ENCODE assay signal across 21 cellular contexts in genomic region chr9:94610181-94610591, GRCh38. TPM values are rescaled to one million over a fixed set of nuclear protein-coding genes. Genes with fewer than 3 reads are reported as not detected.
DNase-seq lines count a peak whose midpoint lies in the region; TF ChIP-seq lines count a peak whose summit lies in the region.
"Had no signal": no experiment of that assay in that cellular context is flagged by ENCODE, and none has a peak within 500 bp of the region (broad histone marks: within the 10 kb centered on the region; RNA-seq: fewer than 3 reads in every experiment).

No MANE protein-coding gene starts in this region.

- H3K36me3 Mint-ChIP-seq in glutamatergic neuron (ENCODE audit: unreplicated experiment) (no peaks in the 10 kb centered on the region), Calu3 (ENCODE audit: insufficient read depth, unreplicated experiment) (no peaks in the 10 kb centered on the region)
- H3K36me3 Mint-ChIP-seq: CD8-positive, alpha-beta memory T cell had no signal

- H3K27me3 ChIP-seq in Karpas-422 (ENCODE audit: low read length) (no peaks in the 10 kb centered on the region), smooth muscle cell (ENCODE audit: low read depth) (no peaks in the 10 kb centered on the region), breast epithelium (no peaks in the 10 kb centered on the region), mesenchymal stem cell (ENCODE audit: control insufficient read depth in 1 of 2, insufficient read depth in 1 of 2, low read length in 2 of 2) (peaks cover 39 to 40% of the 10 kb centered on the region in 2 experiments)

- TF ChIP-seq POLR2A in breast epithelium (IDR thresholded peaks at IDR 0.05) = no peak

- no peaks in the 10 kb centered on the region for H3K4me1 ChIP-seq in Karpas-422 (ENCODE audit: low read length)
- peaks cover 19% of the 10 kb centered on the region for H3K4me1 ChIP-seq in smooth muscle cell (ENCODE audit: low read depth)
- no peaks in the 10 kb centered on the region for H3K4me1 ChIP-seq in breast epithelium
- peaks cover 2% of the 10 kb centered on the region for H3K4me1 ChIP-seq in mesenchymal stem cell (ENCODE audit: control insufficient read depth, insufficient read depth, low read depth, low read length)

- H3K9me3 ChIP-seq in Karpas-422 (ENCODE audit: low read length) (no peaks in the 10 kb centered on the region), smooth muscle cell (replicated peaks; ENCODE audit: low read depth) (no peaks in the 10 kb centered on the region), breast epithelium (no peaks in the 10 kb centered on the region), mesenchymal stem cell (ENCODE audit: control insufficient read depth, low read length) (no peaks in the 10 kb centered on the region)

- H3K9ac ChIP-seq in Karpas-422 (ENCODE audit: low read length) (no peak overlapping the region), smooth muscle cell (ENCODE audit: low read depth) (no peak overlapping the region), mesenchymal stem cell (ENCODE audit: low read length) (no peak overlapping the region)

- no peak overlapping the region for H2BK5ac ChIP-seq in mesenchymal stem cell (ENCODE audit: low read depth, low read length, poor library complexity, severe bottlenecking)

- H3K9me2 ChIP-seq in Karpas-422 (replicated peaks; ENCODE audit: insufficient read depth, low read length) = no peaks in the 10 kb centered on the region

- H3K79me1 ChIP-seq in mesenchymal stem cell (replicated peaks; ENCODE audit: low read length, poor library complexity, severe bottlenecking) = no peaks in the 10 kb centered on the region

- no peaks in the 10 kb centered on the region for H3K79me2 ChIP-seq in Karpas-422 (ENCODE audit: low read length)
- no peaks in the 10 kb centered on the region for H3K79me2 ChIP-seq in smooth muscle cell (ENCODE audit: low read depth)

- H3K18ac ChIP-seq in mesenchymal stem cell (ENCODE audit: low read depth in 1 of 2, low read length in 2 of 2) = no peak overlapping the region

- no peak overlapping the region for H2BK15ac ChIP-seq in mesenchymal stem cell (ENCODE audit: low read depth, poor library complexity, severe bottlenecking)

- H3K36me3 ChIP-seq in Karpas-422 (ENCODE audit: insufficient read depth, low read length) = no peaks in the 10 kb centered on the region
- H3K36me3 ChIP-seq in smooth muscle cell (ENCODE audit: low read depth) = no peaks in the 10 kb centered on the region
- H3K36me3 ChIP-seq in breast epithelium = no peaks in the 10 kb centered on the region
- no peaks in the 10 kb centered on the region for H3K36me3 ChIP-seq in mesenchymal stem cell (ENCODE audit: control insufficient read depth in 1 of 2, insufficient read depth in 2 of 2, low read depth in 1 of 2, low read length in 2 of 2)

- H3K27me3 Mint-ChIP-seq in glutamatergic neuron (ENCODE audit: unreplicated experiment) (peaks cover 4% of the 10 kb centered on the region), Calu3 (ENCODE audit: unreplicated experiment) (no peaks in the 10 kb centered on the region)

- peak; percentile 16 for DNase-seq in Karpas-422
- peak; percentile 99 for DNase-seq in SK-N-DZ (ENCODE audit: low spot score)
- no peak for DNase-seq in glutamatergic neuron
- DNase-seq in smooth muscle cell (lab: John Stamatoyannopoulos, UW; ENCODE audit: unreplicated experiment) = no peak
- DNase-seq in Calu3 = no peak
- DNase-seq in breast epithelium (ENCODE audit: low spot score in 2 of 2) = no peak
- DNase-seq in mesenchymal stem cell = no peak
- DNase-seq: C1 segment of cervical spinal cord; CD8-positive, alpha-beta memory T cell; KBM-7; NCI-H1105 treated with DMSO at 0.1 percent for 48 hours; NCI-H187; NCI-H2107; NCI-H510A; NCI-H748 treated with DMSO at 0.1 percent for 48 hours; PC-3; SIG-M5 had no signal

- H3K4ac ChIP-seq in mesenchymal stem cell (ENCODE audit: low read depth in 1 of 2, low read length in 2 of 2) = no peak overlapping the region

- no peak overlapping the region for H3K23ac ChIP-seq in mesenchymal stem cell (ENCODE audit: low read length in 2 of 2)

- H3K4me3 Mint-ChIP-seq in glutamatergic neuron (ENCODE audit: unreplicated experiment) = peak overlapping the region; percentile 21
- no peak overlapping the region for H3K4me3 Mint-ChIP-seq in Calu3 (ENCODE audit: low read depth, unreplicated experiment)
- H3K4me3 Mint-ChIP-seq: CD8-positive, alpha-beta memory T cell had no signal

- H3K4me3 ChIP-seq in Karpas-422 (ENCODE audit: low read length) (no peak overlapping the region), smooth muscle cell (no peak overlapping the region), breast epithelium (no peak overlapping the region), mesenchymal stem cell (ENCODE audit: insufficient read depth in 1 of 2, low read depth in 1 of 2, low read length in 2 of 2) (no peak overlapping the region)

- H3K27ac ChIP-seq in Karpas-422 (ENCODE audit: low read length) (no peak overlapping the region), smooth muscle cell (ENCODE audit: low read depth) (no peak overlapping the region), breast epithelium (no peak overlapping the region), mesenchymal stem cell (ENCODE audit: low read length, poor library complexity, severe bottlenecking) (no peak overlapping the region)
- H3K27ac ChIP-seq: RWPE1 had no signal

- H3K4me1 Mint-ChIP-seq in glutamatergic neuron (ENCODE audit: low read depth, unreplicated experiment) (peaks cover 17% of the 10 kb centered on the region), Calu3 (ENCODE audit: low read depth, unreplicated experiment) (peaks cover 35% of the 10 kb centered on the region)

- no TSS peak for BruUV-seq in Calu3 (replicated peaks; lab: Mats Ljungman, UMichigan)

- no peak overlapping the region for H2BK120ac ChIP-seq in mesenchymal stem cell (ENCODE audit: low read depth, low read length)

- H3F3A ChIP-seq in smooth muscle cell (ENCODE audit: low read depth) = no peaks in the 10 kb centered on the region

- no peak overlapping the region for H4K8ac ChIP-seq in mesenchymal stem cell (ENCODE audit: low read length)

- TF ChIP-seq CTCF in glutamatergic neuron (IDR thresholded peaks at IDR 0.05; ENCODE audit: partially characterized antibody, unreplicated experiment) (no peak), smooth muscle cell (IDR thresholded peaks at IDR 0.05; ENCODE audit: borderline replicate concordance, insufficient read depth, poor library complexity, severe bottlenecking) (no peak), Calu3 (IDR thresholded peaks at IDR 0.05; ENCODE audit: unreplicated experiment) (no peak), breast epithelium (IDR thresholded peaks at IDR 0.05) (no peak)

- H4K91ac ChIP-seq in mesenchymal stem cell (ENCODE audit: low read length) = no peak overlapping the region

- H3K27ac Mint-ChIP-seq in glutamatergic neuron (ENCODE audit: unreplicated experiment) (peak overlapping the region; percentile 6), Calu3 (ENCODE audit: unreplicated experiment) (no peak overlapping the region)

- H2AFZ ChIP-seq in Karpas-422 (ENCODE audit: low read length) (no peak overlapping the region), smooth muscle cell (ENCODE audit: low read depth) (no peak overlapping the region), mesenchymal stem cell (ENCODE audit: low read depth, low read length) (no peak overlapping the region)

- CTCF ChIA-PET in Calu3 (lab: Charles Lee) = no interaction called here

- intact Hi-C loops in Calu3 (cut with micrococcal nuclease; ENCODE audit: unreplicated experiment) = no loop called here
- intact Hi-C loops in breast epithelium (cut with DNase I; ENCODE audit: low total_unique reads) = no loop called here

- no peak overlapping the region for H2AK5ac ChIP-seq in mesenchymal stem cell (ENCODE audit: low read length, severe bottlenecking)

- H2BK12ac ChIP-seq in mesenchymal stem cell (ENCODE audit: low read length in 2 of 2) = no peak overlapping the region

- H3K14ac ChIP-seq in mesenchymal stem cell (ENCODE audit: low read length in 2 of 2) = no peak overlapping the region

- no peaks in the 10 kb centered on the region for H3K9me3 Mint-ChIP-seq in glutamatergic neuron (ENCODE audit: unreplicated experiment)
- no peaks in the 10 kb centered on the region for H3K9me3 Mint-ChIP-seq in Calu3 (ENCODE audit: low read depth, unreplicated experiment)
- H3K9me3 Mint-ChIP-seq: CD8-positive, alpha-beta memory T cell had no signal

- H4K20me1 ChIP-seq in Karpas-422 (ENCODE audit: insufficient read depth, low read depth, low read length) = no peaks in the 10 kb centered on the region
- H4K20me1 ChIP-seq in smooth muscle cell (ENCODE audit: low read depth) = no peaks in the 10 kb centered on the region

- no peak overlapping the region for H3K4me2 ChIP-seq in Karpas-422 (ENCODE audit: low read depth, low read length, poor library complexity, severe bottlenecking)
- H3K4me2 ChIP-seq in smooth muscle cell = peak overlapping the region; percentile 4
- no peak overlapping the region for H3K4me2 ChIP-seq in mesenchymal stem cell (ENCODE audit: low read length, poor library complexity, severe bottlenecking)

- 23% methylated on average over 6 of the region's 6 CpGs for WGBS in smooth muscle cell (ENCODE audit: low lambda C conversion rate)
- WGBS in mesenchymal stem cell = 75% methylated on average over 6 of the region's 6 CpGs

RNA-seq across cellular contexts. Expression of gene FBP2, which starts 16.6 kb away (rescaled TPM):
- not detected in 2 replicates for total RNA-seq in Karpas-422 (2014; rRNA removed; shearing (Covaris generic); ENCODE audit: low replicate concordance)
- polyA plus RNA-seq in SK-N-DZ (2014; cell fraction: cytosol; rRNA removed) = not detected in 2 replicates
- not detected in 2 replicates for polyA plus RNA-seq in SK-N-DZ (2014; cell fraction: nucleus; rRNA removed)
- total RNA-seq in glutamatergic neuron (ENCODE audit: unreplicated experiment) (not detected), smooth muscle cell (not detected in 2 replicates), Calu3 (2022) (not detected in 2 replicates), breast epithelium (not detected)
- polyA plus RNA-seq in smooth muscle cell = not detected in 2 replicates
- not detected for polyA plus RNA-seq in mesenchymal stem cell (2013, experiment 1 of 2)
- polyA plus RNA-seq in mesenchymal stem cell (2013, experiment 2 of 2) = not detected
- total RNA-seq: CD8-positive, alpha-beta memory T cell; HepG2; PC-3 had no signal
- polyA plus RNA-seq: CD8-positive, alpha-beta memory T cell; HepG2 had no signal

RNA-seq across cellular contexts. Expression of gene FBP1, which starts 29.1 kb away (rescaled TPM):
- not detected in 2 replicates for total RNA-seq in Karpas-422 (2014; rRNA removed; shearing (Covaris generic); ENCODE audit: low replicate concordance)
- polyA plus RNA-seq in SK-N-DZ (2014; cell fraction: cytosol; rRNA removed) = 11.3 and 11.4 TPM in 2 replicates
- polyA plus RNA-seq in SK-N-DZ (2014; cell fraction: nucleus; rRNA removed) = 7.4 and 9.7 TPM in 2 replicates
- total RNA-seq in glutamatergic neuron (ENCODE audit: unreplicated experiment) (not detected), smooth muscle cell (0.22 TPM in 1 of 2 replicates, not detected in the other), Calu3 (2022) (6.5 and 7.7 TPM in 2 replicates), breast epithelium (10 to 100 TPM in 2 of 3 donors, 1 to 10 TPM in 1; 7.4 to 41.1 (median 33.4) TPM)
- polyA plus RNA-seq in smooth muscle cell = 0.70 and 1.6 TPM in 2 replicates
- polyA plus RNA-seq in mesenchymal stem cell (2013, experiment 1 of 2) = 0.40 TPM
- 0.15 TPM for polyA plus RNA-seq in mesenchymal stem cell (2013, experiment 2 of 2)
- total RNA-seq: A673, H4 had no signal

RNA-seq across cellular contexts. Expression of gene PCAT7, which starts 55.3 kb away (rescaled TPM):
- not detected in 2 replicates for total RNA-seq in Karpas-422 (2014; rRNA removed; shearing (Covaris generic); ENCODE audit: low replicate concordance)
- polyA plus RNA-seq in SK-N-DZ (2014; cell fraction: cytosol; rRNA removed) = 0.16 and 1.2 TPM in 2 replicates
- polyA plus RNA-seq in SK-N-DZ (2014; cell fraction: nucleus; rRNA removed) = 0.28 TPM in 1 of 2 replicates, not detected in the other
- total RNA-seq in glutamatergic neuron (ENCODE audit: unreplicated experiment) (16.4 TPM), smooth muscle cell (6.7 and 8.2 TPM in 2 replicates), Calu3 (2022) (2.0 and 2.1 TPM in 2 replicates), breast epithelium (under 1 TPM in 1 of 3 donors, not detected in 2; under 0.01 TPM)
- polyA plus RNA-seq in smooth muscle cell = 6.9 and 8.7 TPM in 2 replicates
- 4.7 TPM for polyA plus RNA-seq in mesenchymal stem cell (2013, experiment 1 of 2)
- polyA plus RNA-seq in mesenchymal stem cell (2013, experiment 2 of 2) = 4.5 TPM
- total RNA-seq: A673; CD8-positive, alpha-beta memory T cell had no signal
- polyA plus RNA-seq: CD8-positive, alpha-beta memory T cell had no signal

Comparison
In these comparisons a context has a peak if more than half of its experiments do, and no peak if none do; other contexts are left out.
1. DNase-seq: peak in Karpas-422 (single experiment) and SK-N-DZ (single experiment); none in glutamatergic neuron (single experiment), smooth muscle cell (single experiment), Calu3 (single experiment), breast epithelium (0 of 2) and mesenchymal stem cell (single experiment).